18 cellular contexts compared by ENCODE assay signal in the genomic region with DNA sequence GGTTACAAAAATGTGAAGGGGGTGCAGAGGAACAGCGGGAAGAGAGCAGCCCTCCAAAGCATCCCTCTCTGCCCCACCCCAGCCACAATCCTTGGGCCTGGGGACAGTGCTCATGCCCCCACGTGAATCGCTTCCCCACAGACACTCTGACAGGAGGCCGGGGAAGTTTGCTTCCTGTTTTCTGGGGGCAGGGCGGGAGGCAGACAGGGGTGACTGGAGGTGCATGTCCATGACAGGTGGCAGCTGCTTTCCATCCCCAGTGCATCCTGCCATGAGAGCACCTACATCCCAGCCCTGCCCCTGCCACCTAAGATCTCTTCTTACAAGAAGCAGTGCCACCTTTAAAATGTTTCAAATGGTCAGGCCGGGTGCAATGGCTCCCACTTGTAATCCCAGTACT. TPM values are rescaled to one million over a fixed set of nuclear protein-coding genes. Genes with fewer than 3 reads are reported as not detected.
DNase-seq lines count a peak whose midpoint lies in the region; ATAC-seq and TF ChIP-seq lines count a peak whose summit lies in the region.
"Had no signal": no experiment of that assay in that cellular context is flagged by ENCODE, and none has a peak within 500 bp of the region (broad histone marks: within the 10 kb centered on the region; RNA-seq: fewer than 3 reads in every experiment).

No MANE protein-coding gene starts in this region.

- no peaks in the 10 kb centered on the region for H3K27me3 ChIP-seq in psoas muscle (ENCODE audit: insufficient read depth in 3 of 3, low read length in 2 of 3)
- H3K27me3 ChIP-seq: hepatocyte had no signal

- no peaks in the 10 kb centered on the region for H3K36me3 ChIP-seq in psoas muscle (ENCODE audit: insufficient read depth in 1 of 2, low read depth in 1 of 2)

- peaks cover 6% of the 10 kb centered on the region for H3K4me1 Mint-ChIP-seq in MCF 10A (ENCODE audit: insufficient read depth, unreplicated experiment)
- H3K4me1 Mint-ChIP-seq: nephron progenitor cell had no signal

- H3K27me3 Mint-ChIP-seq in MCF 10A (ENCODE audit: insufficient read depth, unreplicated experiment) = no peaks in the 10 kb centered on the region
- H3K27me3 Mint-ChIP-seq: activated naive CD4-positive, alpha-beta T cell treated with anti-CD3 and anti-CD28 coated beads, Interleukin-2, amount 50 U/mL, for 24 hours had no signal

- ATAC-seq in psoas muscle = no peak
- ATAC-seq in HG03378 (IDR thresholded peaks at IDR 0.05; ENCODE audit: unreplicated experiment) = no peak
- ATAC-seq: activated T-cell treated with anti-CD3 and anti-CD28 coated beads, Interleukin-2, amount 50 U/mL, for 72 hours had no signal

- peaks cover 7% of the 10 kb centered on the region for H3K9me3 Mint-ChIP-seq in MCF 10A (ENCODE audit: unreplicated experiment)
- H3K9me3 Mint-ChIP-seq: activated naive CD4-positive, alpha-beta T cell treated with anti-CD3 and anti-CD28 coated beads, Interleukin-2, amount 50 U/mL, for 24 hours; central memory CD8-positive, alpha-beta T cell; nephron progenitor cell had no signal

- 60 to 67% (median 60%) methylated on average over 6 of the region's 6 CpGs for WGBS in psoas muscle, 3 donors

- DNase-seq in activated effector memory CD4-positive, alpha-beta T cell treated with anti-CD3 and anti-CD28 coated beads, Interleukin-2, amount 50 U/mL, for 16 hours = peak; percentile 41
- DNase-seq in activated effector memory CD4-positive, alpha-beta T cell treated with Interleukin-2 at 50 U/mL for 16 hours = no peak
- peak; percentile 54 for DNase-seq in UCSD-AML1 (lab: John Stamatoyannopoulos, UW; ENCODE audit: unreplicated experiment)
- DNase-seq in psoas muscle = no peak
- DNase-seq in NCI-H510A (lab: John Stamatoyannopoulos, UW) = no peak
- no peak for DNase-seq in NCI-H187 (lab: John Stamatoyannopoulos, UW)
- no peak for DNase-seq in MCF 10A (ENCODE audit: unreplicated experiment)
- DNase-seq: activated T-cell treated with anti-CD3 and anti-CD28 coated beads, Interleukin-2, amount 50 U/mL, for 72 hours; Karpas-422; NCI-H1105; NCI-H510A treated with DMSO at 0.1 percent for 48 hours; nephron progenitor cell had no signal

- H3K4me1 ChIP-seq in psoas muscle = no peaks in the 10 kb centered on the region

- H3K4me3 ChIP-seq in psoas muscle = no peak overlapping the region
- H3K4me3 ChIP-seq: hepatocyte had no signal

- TF ChIP-seq CTCF in psoas muscle (IDR thresholded peaks at IDR 0.05) (no peak), MCF 10A (IDR thresholded peaks at IDR 0.05; ENCODE audit: unreplicated experiment) (no peak)

- POLR2A ChIA-PET in MCF 10A (lab: Yijun Ruan, JAX) = interaction anchor here (0.5 kb wide), 1 partner anchor 990 kb away, joined by 3 read pairs; no protein-coding TSS in a partner anchor

- no peak overlapping the region for H3K4me3 Mint-ChIP-seq in MCF 10A (ENCODE audit: unreplicated experiment)
- H3K4me3 Mint-ChIP-seq: activated naive CD4-positive, alpha-beta T cell treated with anti-CD3 and anti-CD28 coated beads, Interleukin-2, amount 50 U/mL, for 24 hours; activated T-cell treated with anti-CD3 and anti-CD28 coated beads, Interleukin-2, amount 50 U/mL, for 72 hours; B cell; central memory CD8-positive, alpha-beta T cell; nephron progenitor cell had no signal

- CTCF ChIA-PET in MCF 10A (lab: Yijun Ruan, JAX) = interaction anchor here (0.6 to 0.8 kb wide), 2 partner anchors 80 to 229 kb away, joined by 3 to 5 read pairs; no protein-coding TSS in a partner anchor

- intact Hi-C loops in psoas muscle (cut with DNase I) = no loop called here
- intact Hi-C loops in MCF 10A (cut with micrococcal nuclease) = no loop called here

- no TSS peak for BruUV-seq in MCF 10A (replicated peaks; lab: Mats Ljungman, UMichigan)

- H3K27ac ChIP-seq in psoas muscle = peak overlapping the region; percentile 36
- H3K27ac ChIP-seq: epithelial cell of prostate, hepatocyte had no signal

- H3K27ac Mint-ChIP-seq in MCF 10A (ENCODE audit: low read depth, unreplicated experiment) = no peak overlapping the region
- H3K27ac Mint-ChIP-seq: activated naive CD4-positive, alpha-beta T cell treated with anti-CD3 and anti-CD28 coated beads, Interleukin-2, amount 50 U/mL, for 24 hours; activated T-cell treated with anti-CD3 and anti-CD28 coated beads, Interleukin-2, amount 50 U/mL, for 72 hours; B cell; nephron progenitor cell had no signal

- H3K36me3 Mint-ChIP-seq in MCF 10A (ENCODE audit: insufficient read depth, unreplicated experiment) = peaks cover 5% of the 10 kb centered on the region
- H3K36me3 Mint-ChIP-seq: activated naive CD4-positive, alpha-beta T cell treated with anti-CD3 and anti-CD28 coated beads, Interleukin-2, amount 50 U/mL, for 24 hours had no signal

- no peaks in the 10 kb centered on the region for H3K9me3 ChIP-seq in psoas muscle

RNA-seq across cellular contexts. Expression of a gene that starts 47.2 kb away (rescaled TPM):
- total RNA-seq in psoas muscle = 10 to 100 TPM; 46.0 to 67.5 (median 52.5) TPM
- polyA plus RNA-seq in psoas muscle = 100 to 1,000 TPM in 2 of 3 donors, 10 to 100 TPM in 1; 74.2 to 134 (median 101) TPM
- total RNA-seq in MCF 10A (2022) = 116 and 125 TPM in 2 replicates

Comparison
In these comparisons a context has a peak if more than half of its experiments do, and no peak if none do; other contexts are left out.
1. DNase-seq: peak in activated effector memory CD4-positive, alpha-beta T cell treated with anti-CD3 and anti-CD28 coated beads, Interleukin-2, amount 50 U/mL, for 16 hours (single experiment) and UCSD-AML1 (single experiment); none in activated effector memory CD4-positive, alpha-beta T cell treated with Interleukin-2 at 50 U/mL for 16 hours (single experiment), psoas muscle (0 of 2), NCI-H510A (single experiment), NCI-H187 (0 of 2) and MCF 10A (single experiment).